9 cellular contexts compared by ENCODE assay signal in genomic region chr13:101452519-101453485, GRCh38. TPM values are rescaled to one million over a fixed set of nuclear protein-coding genes. Genes with fewer than 3 reads are reported as not detected.
A peak's percentile ranks its signal among the peaks of the same experiment; 100 is the strongest.
DNase-seq lines count a peak whose midpoint lies in the region; ATAC-seq and TF ChIP-seq lines count a peak whose summit lies in the region.
"Had no signal": no experiment of that assay in that cellular context is flagged by ENCODE, and none has a peak within 500 bp of the region (broad histone marks: within the 10 kb centered on the region; RNA-seq: fewer than 3 reads in every experiment).

ITGBL1 (plus strand) TSS chr13:101452675; CDS start chr13:101452834, 159 bp downstream.

- H3K9me3 Mint-ChIP-seq in activated T-helper 17 cell treated with anti-CD3 and anti-CD28 coated beads, Interleukin-2, amount 50 U/mL, for 72 hours = no peaks in the 10 kb centered on the region

- H3K4me1 Mint-ChIP-seq in activated T-helper 17 cell treated with anti-CD3 and anti-CD28 coated beads, Interleukin-2, amount 50 U/mL, for 72 hours = no peaks in the 10 kb centered on the region

- peak within 1 kb of the TSS; percentile 57 for H3K4me3 Mint-ChIP-seq in activated T-helper 17 cell treated with anti-CD3 and anti-CD28 coated beads, Interleukin-2, amount 50 U/mL, for 72 hours

- no peak within 1 kb of the TSS for H3K27ac Mint-ChIP-seq in activated T-helper 17 cell treated with anti-CD3 and anti-CD28 coated beads, Interleukin-2, amount 50 U/mL, for 72 hours

- intact Hi-C loops in left lung (cut with DNase I) = no loop called here

- H3K27me3 ChIP-seq in left lung = peaks cover 0 to 26% of the 10 kb centered on the region in 2 donors

- ATAC-seq in HG02885 (IDR thresholded peaks at IDR 0.05; ENCODE audit: poor library complexity, unreplicated experiment) (peak; percentile 89), left lung (peak; percentile 13)
- peak; percentile 56 for ATAC-seq in activated T-helper 17 cell treated with anti-CD3 and anti-CD28 coated beads, Interleukin-2, amount 50 U/mL, for 72 hours (replicated peaks)
- ATAC-seq in activated CD4-positive, CD25-positive, alpha-beta regulatory T cell treated with anti-CD3 and anti-CD28 coated beads, Interleukin-2, amount 50 U/mL, for 24 hours = no peak

- peak within 1 kb of the TSS; percentile 18 to 28 for H3K4me3 ChIP-seq in left lung

- H3K9me3 ChIP-seq in left lung = no peaks in the 10 kb centered on the region

- peak; percentile 39 for DNase-seq in NCI-H146 (lab: John Stamatoyannopoulos, UW)
- DNase-seq in NCI-H146 treated with DMSO at 0.1 percent for 48 hours (lab: John Stamatoyannopoulos, UW; ENCODE audit: unreplicated experiment) = no peak
- DNase-seq in left lung = peak in 1 of 2 donors; percentile 65
- no peak for DNase-seq in activated effector memory CD4-positive, alpha-beta T cell treated with anti-CD3 and anti-CD28 coated beads, Interleukin-2, amount 50 U/mL, for 16 hours
- DNase-seq in activated naive CD4-positive, alpha-beta T cell treated with anti-CD3 and anti-CD28 coated beads, Interleukin-2, amount 50 U/mL, for 16 hours = no peak

- no peaks in the 10 kb centered on the region for H3K36me3 ChIP-seq in left lung

- no peaks in the 10 kb centered on the region for H3K36me3 Mint-ChIP-seq in activated T-helper 17 cell treated with anti-CD3 and anti-CD28 coated beads, Interleukin-2, amount 50 U/mL, for 72 hours (ENCODE audit: low read depth)

- H3K27ac ChIP-seq in left lung = peak within 1 kb of the TSS in 1 of 2 donors; percentile 45
- H3K27ac ChIP-seq: 22Rv1 had no signal

- no peak for TF ChIP-seq CTCF in left lung (IDR thresholded peaks at IDR 0.05)

- H3K4me1 ChIP-seq in left lung = no peaks in the 10 kb centered on the region

- peaks cover 16% of the 10 kb centered on the region for H3K27me3 Mint-ChIP-seq in activated T-helper 17 cell treated with anti-CD3 and anti-CD28 coated beads, Interleukin-2, amount 50 U/mL, for 72 hours

RNA-seq across cellular contexts. Expression of gene ITGBL1, which starts in this region (rescaled TPM):
- under 1 TPM in 1 of 2 donors, not detected in 1; 0.05 TPM for total RNA-seq in activated T-helper 17 cell treated with anti-CD3 and anti-CD28 coated beads, Interleukin-2, amount 50 U/mL, for 72 hours
- total RNA-seq in left lung = 10 to 100 TPM in 1 of 2 donors, 1 to 10 TPM in 1; 7.0 to 50.0 TPM

Comparison
In these comparisons a context has a peak if more than half of its experiments do, and no peak if none do; other contexts are left out.
1. RNA of gene ITGBL1 (total RNA-seq): 7.0 to 50.0 TPM in left lung; 0.05 TPM in activated T-helper 17 cell treated with anti-CD3 and anti-CD28 coated beads, Interleukin-2, amount 50 U/mL, for 72 hours; every median in the first group is over 4 times any median in the second.
2. Peak in ATAC-seq in activated T-helper 17 cell treated with anti-CD3 and anti-CD28 coated beads, Interleukin-2, amount 50 U/mL, for 72 hours; RNA of the gene not detected or under 1 TPM.
3. ATAC-seq: peak in HG02885 (single experiment) and left lung (single experiment); none in activated CD4-positive, CD25-positive, alpha-beta regulatory T cell treated with anti-CD3 and anti-CD28 coated beads, Interleukin-2, amount 50 U/mL, for 24 hours (0 of 2).